Comparison of ENCODE assay signal across 8 cellular contexts in genomic region chr7:5596046-5596895, GRCh38. TPM values are rescaled to one million over a fixed set of nuclear protein-coding genes. Genes with fewer than 3 reads are reported as not detected.
DNase-seq lines count a peak whose midpoint lies in the region; ATAC-seq and TF ChIP-seq lines count a peak whose summit lies in the region.

No MANE protein-coding gene starts in this region.

- POLR2A ChIA-PET in activated CD4-positive, alpha-beta memory T cell treated with anti-CD3 and anti-CD28 coated beads for 36 hours (lab: Charles Lee), result no interaction called here

- H3K36me3 ChIP-seq in ES-I3 (ENCODE audit: insufficient read depth, low read length) (0 out of 2 replicates have a peak, but pooled peaks cover 4% of the 10 kb centered on the region), MG63 (peaks cover 5% of the 10 kb centered on the region; the same call in 1 of the 2 replicates), mucosa of descending colon (ENCODE audit: low read depth) (no peaks in the 10 kb centered on the region)

- no peak for TF ChIP-seq CTCF in mucosa of descending colon (IDR thresholded peaks at IDR 0.05)

- H3K9me3 Mint-ChIP-seq in activated CD4-positive, alpha-beta memory T cell treated with anti-CD3 and anti-CD28 coated beads for 36 hours, result no peaks in the 10 kb centered on the region

- peaks cover 23% of the 10 kb centered on the region for H3K27me3 Mint-ChIP-seq in activated CD4-positive, alpha-beta memory T cell treated with anti-CD3 and anti-CD28 coated beads for 36 hours

- peak overlapping the region; percentile 40 for H3K27ac Mint-ChIP-seq in activated CD4-positive, alpha-beta memory T cell treated with anti-CD3 and anti-CD28 coated beads for 36 hours

- intact Hi-C loops in activated CD4-positive, alpha-beta memory T cell treated with anti-CD3 and anti-CD28 coated beads for 36 hours (cut with micrococcal nuclease), result loop anchor here (5.0 kb wide), 1 partner anchor 46 kb away; no protein-coding TSS in a partner anchor
- intact Hi-C loops in mucosa of descending colon (cut with DNase I, micrococcal nuclease), result no loop called here

- ATAC-seq in mucosa of descending colon, result peak; percentile 27

- H3K36me3 Mint-ChIP-seq in activated CD4-positive, alpha-beta memory T cell treated with anti-CD3 and anti-CD28 coated beads for 36 hours, result no peaks in the 10 kb centered on the region

- CTCF ChIA-PET in activated CD4-positive, alpha-beta memory T cell treated with anti-CD3 and anti-CD28 coated beads for 36 hours (lab: Charles Lee), result interaction anchor here (0.8 kb wide), 1 partner anchor 37 kb away, joined by 3 read pairs; no protein-coding TSS in a partner anchor

- H3K4me1 ChIP-seq in ES-I3 (ENCODE audit: insufficient read depth, low read length) (peaks cover 34% of the 10 kb centered on the region; the same call in 1 of the 2 replicates), mucosa of descending colon (ENCODE audit: low read depth) (peaks cover 32% of the 10 kb centered on the region)

- peak overlapping the region; percentile 58 for H3K4me3 Mint-ChIP-seq in activated CD4-positive, alpha-beta memory T cell treated with anti-CD3 and anti-CD28 coated beads for 36 hours

- DNase-seq in MG63, result peak; percentile 97
- DNase-seq in activated CD4-positive, alpha-beta memory T cell treated with anti-CD3 and anti-CD28 coated beads for 36 hours, result peak; percentile 90
- peak; percentile 12 for DNase-seq in effector CD8-positive, alpha-beta T cell (lab: John Stamatoyannopoulos, UW)
- DNase-seq in mucosa of descending colon, result peak; percentile 64 to 81 (median 66)
- DNase-seq in stimulated activated CD8-positive, alpha-beta memory T cell treated with anti-CD3 and anti-CD28 coated beads, Interleukin-4, amount 100 ng/mL, for 4 hours (ENCODE audit: low read depth in 2 of 2, low spot score in 1 of 2), result peak; percentile 48 to 53
- DNase-seq in SHP77 treated with DMSO at 0.1 percent for 48 hours (lab: John Stamatoyannopoulos, UW), result no peak
- no peak for DNase-seq in NCI-H1048 (lab: John Stamatoyannopoulos, UW)

- peak overlapping the region; percentile 68 for H3K4me3 ChIP-seq in MG63
- H3K4me3 ChIP-seq in mucosa of descending colon, result no peak overlapping the region

- H3K9me3 ChIP-seq in ES-I3 (ENCODE audit: control insufficient read depth, insufficient read depth, low read length) (no peaks in the 10 kb centered on the region), MG63 (no peaks in the 10 kb centered on the region), mucosa of descending colon (no peaks in the 10 kb centered on the region)

- H3K27me3 ChIP-seq in MG63, result no peaks in the 10 kb centered on the region

- H3K4me1 Mint-ChIP-seq in activated CD4-positive, alpha-beta memory T cell treated with anti-CD3 and anti-CD28 coated beads for 36 hours (ENCODE audit: low read depth), result peaks cover 23% of the 10 kb centered on the region

- peak overlapping the region; percentile 73; the same call in 1 of the 2 replicates for H3K9ac ChIP-seq in ES-I3 (ENCODE audit: low read depth, low read length)

RNA-seq across cellular contexts. Expression of gene FSCN1, which starts 3.7 kb away (rescaled TPM):
- 88.9 and 159 TPM in 2 replicates for total RNA-seq in MG63 (2014; rRNA removed; shearing (Covaris generic); ENCODE audit: low replicate concordance)
- 10 to 100 TPM in 1 of 2 experiments, 1 to 10 TPM in 1; 9.2 to 10.9 TPM for total RNA-seq in activated CD4-positive, alpha-beta memory T cell treated with anti-CD3 and anti-CD28 coated beads for 36 hours
- total RNA-seq in mucosa of descending colon, result 10 to 100 TPM in 2 of 3 donors, 1 to 10 TPM in 1; 5.5 to 17.3 (median 12.7) TPM

Comparison
In these comparisons a context has a peak if more than half of its experiments do, and no peak if none do; other contexts are left out.
1. DNase-seq: peak in MG63 (single experiment), activated CD4-positive, alpha-beta memory T cell treated with anti-CD3 and anti-CD28 coated beads for 36 hours (single experiment), effector CD8-positive, alpha-beta T cell (single experiment), mucosa of descending colon (3 of 3) and stimulated activated CD8-positive, alpha-beta memory T cell treated with anti-CD3 and anti-CD28 coated beads, Interleukin-4, amount 100 ng/mL, for 4 hours (2 of 2); none in SHP77 treated with DMSO at 0.1 percent for 48 hours (single experiment) and NCI-H1048 (single experiment).